Comparison of ENCODE assay signal across 9 cellular contexts in genomic region chr1:203308205-203309114, GRCh38. TPM values are rescaled to one million over a fixed set of nuclear protein-coding genes. Genes with fewer than 3 reads are reported as not detected.
A peak's percentile ranks its signal among the peaks of the same experiment; 100 is the strongest.
DNase-seq lines count a peak whose midpoint lies in the region; ATAC-seq and TF ChIP-seq lines count a peak whose summit lies in the region.
"Had no signal": no experiment of that assay in that cellular context is flagged by ENCODE, and none has a peak within 500 bp of the region (broad histone marks: within the 10 kb centered on the region; RNA-seq: fewer than 3 reads in every experiment).

No MANE protein-coding gene starts in this region.

- H3K9me3 Mint-ChIP-seq in CD4-positive, alpha-beta memory T cell: peaks cover 0 to 3% (median 0%) of the 10 kb centered on the region in 8 donors
- no peaks in the 10 kb centered on the region for H3K9me3 Mint-ChIP-seq in neural crest cell

- peak overlapping the region; percentile 97 to 100 (median 98) for H3K27ac Mint-ChIP-seq in CD4-positive, alpha-beta memory T cell
- H3K27ac Mint-ChIP-seq in neural crest cell (ENCODE audit: unreplicated experiment): no peak overlapping the region

- peaks cover 64% of the 10 kb centered on the region for H3K4me1 ChIP-seq in CD4-positive, alpha-beta memory T cell (ENCODE audit: insufficient read depth, low read length)
- peaks cover 41 to 45% of the 10 kb centered on the region in 2 donors for H3K4me1 ChIP-seq in duodenal mucosa (ENCODE audit: control insufficient read depth in 1 of 2, insufficient read depth in 2 of 2, low read length in 2 of 2)

- CTCF ChIA-PET in CD4-positive, alpha-beta memory T cell (lab: Charles Lee; ENCODE audit: partially characterized antibody): interaction anchor here (0.9 to 10.1 kb wide), 9 partner anchors 9 to 180 kb away, joined by 4 to 271 read pairs (median 58); no protein-coding TSS in a partner anchor

- H3K27me3 Mint-ChIP-seq in CD4-positive, alpha-beta memory T cell: no peaks in the 10 kb centered on the region
- H3K27me3 Mint-ChIP-seq in neural crest cell (ENCODE audit: low read depth): peaks cover 7% of the 10 kb centered on the region

- H3K27ac ChIP-seq in CD4-positive, alpha-beta memory T cell (ENCODE audit: low read depth, low read length): peak overlapping the region; percentile 100
- no peak overlapping the region for H3K27ac ChIP-seq in duodenal mucosa (ENCODE audit: low read depth, low read length)

- intact Hi-C loops in CD4-positive, alpha-beta memory T cell (cut with micrococcal nuclease): no loop called here
- intact Hi-C loops in posterior cingulate gyrus (cut with DNase I): no loop called here

- peaks cover 35% of the 10 kb centered on the region for H3K36me3 ChIP-seq in CD4-positive, alpha-beta memory T cell (ENCODE audit: insufficient read depth, low read length)
- peaks cover 18 to 22% of the 10 kb centered on the region in 2 donors for H3K36me3 ChIP-seq in duodenal mucosa (ENCODE audit: control insufficient read depth in 1 of 2, insufficient read depth in 2 of 2, low read length in 2 of 2)

- peaks cover 45 to 61% of the 10 kb centered on the region in 2 donors for H3K36me3 Mint-ChIP-seq in CD4-positive, alpha-beta memory T cell
- no peaks in the 10 kb centered on the region for H3K36me3 Mint-ChIP-seq in neural crest cell (ENCODE audit: low read depth)

- H3K4me1 Mint-ChIP-seq in CD4-positive, alpha-beta memory T cell: peaks cover 48 to 80% (median 64%) of the 10 kb centered on the region in 4 donors
- peaks cover 49% of the 10 kb centered on the region for H3K4me1 Mint-ChIP-seq in neural crest cell

- peak overlapping the region; percentile 92 to 100 for H3K9ac ChIP-seq in duodenal mucosa (ENCODE audit: low read depth in 1 of 2, low read length in 2 of 2)

- POLR2A ChIA-PET in CD4-positive, alpha-beta memory T cell (lab: Charles Lee; ENCODE audit: partially characterized antibody): interaction anchor here (0.5 to 14.1 kb wide), 8 partner anchors 8 to 1096 kb away, joined by 3 to 1407 read pairs (median 150); partner anchors contain the start of gene ATP2B4

- peak overlapping the region; percentile 90 to 99 (median 98) for H3K4me3 Mint-ChIP-seq in CD4-positive, alpha-beta memory T cell
- H3K4me3 Mint-ChIP-seq in neural crest cell: peak overlapping the region; percentile 91

- peak overlapping the region; percentile 9 to 95 for H3K4me3 ChIP-seq in CD4-positive, alpha-beta memory T cell (ENCODE audit: low read length in 2 of 2)
- peak overlapping the region; percentile 92 to 94 for H3K4me3 ChIP-seq in duodenal mucosa (ENCODE audit: low read depth in 1 of 2, low read length in 2 of 2)

- ATAC-seq in HG03520 (IDR thresholded peaks at IDR 0.05; ENCODE audit: unreplicated experiment): no peak

- peak in 3 of 5 donors; percentile 19 to 41 (median 29) for DNase-seq in CD4-positive, alpha-beta memory T cell
- peak; percentile 43 for DNase-seq in NCI-H82 (lab: John Stamatoyannopoulos, UW)
- DNase-seq in neural crest cell (ENCODE audit: low read depth, low spot score): no peak
- DNase-seq in posterior cingulate gyrus: no peak
- no peak for DNase-seq in GM03348 (ENCODE audit: low spot score)
- no peak for DNase-seq in foreskin melanocyte

- H3K27me3 ChIP-seq in CD4-positive, alpha-beta memory T cell (ENCODE audit: insufficient read depth, low read length): no peaks in the 10 kb centered on the region
- no peaks in the 10 kb centered on the region for H3K27me3 ChIP-seq in duodenal mucosa (ENCODE audit: control insufficient read depth in 1 of 2, insufficient read depth in 2 of 2, low read length in 2 of 2)

- no peaks in the 10 kb centered on the region for H3K9me3 ChIP-seq in CD4-positive, alpha-beta memory T cell (ENCODE audit: control insufficient read depth in 1 of 2, low read length in 2 of 2)
- H3K9me3 ChIP-seq in duodenal mucosa (ENCODE audit: control insufficient read depth in 1 of 2, low read length in 2 of 2): no peaks in the 10 kb centered on the region

- no peak for TF ChIP-seq CTCF in neural crest cell (conservative IDR thresholded peaks at IDR 0.05)

RNA-seq across cellular contexts. Expression of gene BTG2, which starts 3.1 kb away (rescaled TPM):
- total RNA-seq in CD4-positive, alpha-beta memory T cell: 100 to 1,000 TPM; 197 to 201 TPM
- polyA plus RNA-seq in CD4-positive, alpha-beta memory T cell: 100 to 1,000 TPM; 123 to 288 TPM
- 16.1 and 18.1 TPM in 2 replicates for total RNA-seq in neural crest cell

RNA-seq across cellular contexts. Expression of gene FMOD, which starts 42.5 kb away (rescaled TPM):
- total RNA-seq in CD4-positive, alpha-beta memory T cell: not detected
- polyA plus RNA-seq in CD4-positive, alpha-beta memory T cell: not detected
- total RNA-seq in neural crest cell: 0.35 and 0.39 TPM in 2 replicates
- total RNA-seq: M059J had no signal

Comparison
In these comparisons a context has a peak if more than half of its experiments do, and no peak if none do; other contexts are left out.
1. DNase-seq: peak in CD4-positive, alpha-beta memory T cell (3 of 5) and NCI-H82 (single experiment); none in neural crest cell (single experiment), posterior cingulate gyrus (0 of 10), GM03348 (single experiment) and foreskin melanocyte (single experiment).
2. RNA of gene BTG2, which starts 3.1 kb away (total RNA-seq): 197 to 201 TPM in CD4-positive, alpha-beta memory T cell; 16.1 to 18.1 TPM in neural crest cell; every median in the first group is over 10 times any median in the second.